Comparison of ENCODE assay signal across 9 cellular contexts in genomic region chr3:139629033-139629432, GRCh38. TPM values are rescaled to one million over a fixed set of nuclear protein-coding genes. Genes with fewer than 3 reads are reported as not detected.
A peak's percentile ranks its signal among the peaks of the same experiment; 100 is the strongest.
DNase-seq lines count a peak whose midpoint lies in the region; ATAC-seq and FAIRE-seq lines count a peak whose summit lies in the region.
"Had no signal": no experiment of that assay in that cellular context is flagged by ENCODE, and none has a peak within 500 bp of the region (broad histone marks: within the 10 kb centered on the region; RNA-seq: fewer than 3 reads in every experiment).

No MANE protein-coding gene starts in this region.

- H3K4me3 ChIP-seq in small intestine (ENCODE audit: low read depth in 1 of 2, low read length in 2 of 2), result no peak overlapping the region

- H3K9me3 ChIP-seq in small intestine (ENCODE audit: control insufficient read depth, low read depth), result no peaks in the 10 kb centered on the region

- ATAC-seq in GM18498 (IDR thresholded peaks at IDR 0.05; ENCODE audit: unreplicated experiment) (peak; percentile 67), HG03521 (IDR thresholded peaks at IDR 0.05; ENCODE audit: unreplicated experiment) (peak; percentile 59)
- ATAC-seq in activated CD8-positive, alpha-beta T cell treated with anti-CD3 and anti-CD28 coated beads, Interleukin-2, amount 10 ng/mL, durations not matched to agents 7 days and 5 days, result peak; percentile 57

- H3K36me3 ChIP-seq in small intestine (ENCODE audit: control insufficient read depth in 2 of 2, insufficient read depth in 2 of 2, low read length in 2 of 2), result no peaks in the 10 kb centered on the region

- FAIRE-seq in small intestine (lab: Jason Lieb, UNC), result no peak

- no peaks in the 10 kb centered on the region for H3K27me3 ChIP-seq in small intestine (ENCODE audit: control insufficient read depth in 2 of 2, insufficient read depth in 2 of 2, low read length in 2 of 2)

- no peak overlapping the region for H3K27ac ChIP-seq in small intestine (ENCODE audit: low read depth in 1 of 2, low read length in 1 of 2)

- DNase-seq in AML-193 (lab: John Stamatoyannopoulos, UW), result peak; percentile 35 to 49
- peak; percentile 32 for DNase-seq in activated CD8-positive, alpha-beta T cell treated with anti-CD3 and anti-CD28 coated beads, Interleukin-2, amount 10 ng/mL, durations not matched to agents 7 days and 5 days
- peak; percentile 24 for DNase-seq in small intestine
- no peak for DNase-seq in pons (ENCODE audit: low spot score)
- no peak for DNase-seq in GM03348 (ENCODE audit: low spot score)
- no peak for DNase-seq in cortex of kidney (lab: John Stamatoyannopoulos, UW)

- H3K27ac Mint-ChIP-seq in activated CD8-positive, alpha-beta T cell treated with anti-CD3 and anti-CD28 coated beads, Interleukin-2, amount 10 ng/mL, durations not matched to agents 7 days and 5 days, result no peak overlapping the region
- H3K27ac Mint-ChIP-seq: IgD-negative memory B cell had no signal

- H3K4me1 ChIP-seq in small intestine (ENCODE audit: control insufficient read depth in 2 of 2, insufficient read depth in 1 of 2, low read depth in 1 of 2, low read length in 1 of 2), result no peaks in the 10 kb centered on the region

- CTCF ChIA-PET in activated CD8-positive, alpha-beta T cell treated with anti-CD3 and anti-CD28 coated beads, Interleukin-2, amount 10 ng/mL, durations not matched to agents 7 days and 5 days (lab: Charles Lee), result interaction anchor here (1.1 to 1.8 kb wide), 2 partner anchors 10 to 65 kb away, joined by 3 to 4 read pairs; no protein-coding TSS in a partner anchor

- POLR2A ChIA-PET in activated CD8-positive, alpha-beta T cell treated with anti-CD3 and anti-CD28 coated beads, Interleukin-2, amount 10 ng/mL, durations not matched to agents 7 days and 5 days (lab: Charles Lee), result no interaction called here

- H3K27me3 Mint-ChIP-seq in activated CD8-positive, alpha-beta T cell treated with anti-CD3 and anti-CD28 coated beads, Interleukin-2, amount 10 ng/mL, durations not matched to agents 7 days and 5 days (ENCODE audit: low read depth), result no peaks in the 10 kb centered on the region

- no peaks in the 10 kb centered on the region for H3K9me3 Mint-ChIP-seq in activated CD8-positive, alpha-beta T cell treated with anti-CD3 and anti-CD28 coated beads, Interleukin-2, amount 10 ng/mL, durations not matched to agents 7 days and 5 days (ENCODE audit: insufficient read depth)

- no peaks in the 10 kb centered on the region for H3K4me1 Mint-ChIP-seq in activated CD8-positive, alpha-beta T cell treated with anti-CD3 and anti-CD28 coated beads, Interleukin-2, amount 10 ng/mL, durations not matched to agents 7 days and 5 days (ENCODE audit: low read depth)
- H3K4me1 Mint-ChIP-seq: IgD-negative memory B cell had no signal

- H3K4me3 Mint-ChIP-seq in activated CD8-positive, alpha-beta T cell treated with anti-CD3 and anti-CD28 coated beads, Interleukin-2, amount 10 ng/mL, durations not matched to agents 7 days and 5 days, result no peak overlapping the region
- H3K4me3 Mint-ChIP-seq: IgD-negative memory B cell had no signal

- 72 to 83% (median 74%) methylated on average over 3 of the region's 3 CpGs for WGBS in small intestine, 3 donors

- no peaks in the 10 kb centered on the region for H3K36me3 Mint-ChIP-seq in activated CD8-positive, alpha-beta T cell treated with anti-CD3 and anti-CD28 coated beads, Interleukin-2, amount 10 ng/mL, durations not matched to agents 7 days and 5 days (ENCODE audit: low read depth)

RNA-seq across cellular contexts. Expression of gene NMNAT3, which starts 48.7 kb away (rescaled TPM):
- total RNA-seq in activated CD8-positive, alpha-beta T cell treated with anti-CD3 and anti-CD28 coated beads, Interleukin-2, amount 10 ng/mL, durations not matched to agents 7 days and 5 days, result under 1 TPM; 0.18 to 0.55 TPM
- 1 to 10 TPM; 2.5 to 9.9 (median 5.1) TPM for polyA plus RNA-seq in small intestine

Comparison
In these comparisons a context has a peak if more than half of its experiments do, and no peak if none do; other contexts are left out.
1. DNase-seq: peak in AML-193 (2 of 2), activated CD8-positive, alpha-beta T cell treated with anti-CD3 and anti-CD28 coated beads, Interleukin-2, amount 10 ng/mL, durations not matched to agents 7 days and 5 days (single experiment) and small intestine (single experiment); none in pons (single experiment), GM03348 (single experiment) and cortex of kidney (single experiment).
2. Peak in every context shown above with its lines, with median percentiles within 50 percentile points of each other: ATAC-seq.